Comparison of ENCODE assay signal across 1 cellular context in genomic region chr2:234308814-234309195, GRCh38.
A peak's percentile ranks its signal among the peaks of the same experiment; 100 is the strongest.
TF ChIP-seq lines count a peak whose summit lies in the region.

No MANE protein-coding gene starts in this region.

TF ChIP-seq in GM12878, 131 proteins besides CTCF, POLR2A, EP300 and RAD21 (continued from another document and continues in another):
- TF ChIP-seq ZNF687 (IDR thresholded peaks at IDR 0.05) (no peak), YY1 (IDR thresholded peaks at IDR 0.05; ENCODE audit: low read depth, low read length) (no peak), NRF1 (conservative IDR thresholded peaks at IDR 0.05; ENCODE audit: low read depth, low read length) (no peak), SMC3 (IDR thresholded peaks at IDR 0.05; ENCODE audit: borderline replicate concordance, low read length) (no peak), ATF3 (IDR thresholded peaks at IDR 0.05; ENCODE audit: borderline replicate concordance, extremely low read depth, low read depth, low read length) (no peak), BRCA1 (IDR thresholded peaks at IDR 0.05; ENCODE audit: low read depth, low read length) (no peak), GABPA (IDR thresholded peaks at IDR 0.05; ENCODE audit: low read depth) (no peak), ZNF384 (IDR thresholded peaks at IDR 0.05; ENCODE audit: borderline replicate concordance, low read depth, low read length) (no peak), PRDM15 (CRISPR knock-in tag; IDR thresholded peaks at IDR 0.05) (no peak), CREB1 (IDR thresholded peaks at IDR 0.05; ENCODE audit: low read depth) (0 out of 2 replicates have a peak, but pooled peaks have one; percentile 19), ZBTB33 (IDR thresholded peaks at IDR 0.05) (no peak), SPI1 (IDR thresholded peaks at IDR 0.05; ENCODE audit: borderline replicate concordance, insufficient read depth, low read depth, low read length) (peak; percentile 69; the same call in 1 of the 2 replicates), HDGF (IDR thresholded peaks at IDR 0.05) (no peak), MTA3 (IDR thresholded peaks at IDR 0.05; ENCODE audit: borderline replicate concordance, low read length) (no peak), SUPT20H (IDR thresholded peaks at IDR 0.05; ENCODE audit: borderline replicate concordance, control insufficient read depth, low read depth, low read length) (no peak), NBN (IDR thresholded peaks at IDR 0.05) (0 out of 2 replicates have a peak, but pooled peaks have one; percentile 36), SP1 (IDR thresholded peaks at IDR 0.05; ENCODE audit: low read depth, low read length) (no peak), NR2C1 (IDR thresholded peaks at IDR 0.05) (no peak), CBX3 (IDR thresholded peaks at IDR 0.05; ENCODE audit: borderline replicate concordance, low read depth) (no peak), ZBTB4 (CRISPR knock-in tag; IDR thresholded peaks at IDR 0.05) (no peak), LARP7 (IDR thresholded peaks at IDR 0.05) (no peak), DPF2 (IDR thresholded peaks at IDR 0.05) (no peak), YBX1 (IDR thresholded peaks at IDR 0.05) (no peak), KDM1A (IDR thresholded peaks at IDR 0.05; ENCODE audit: borderline replicate concordance) (no peak), ZNF274 (IDR thresholded peaks at IDR 0.05; ENCODE audit: insufficient read depth, insufficient read length) (no peak), TARDBP (IDR thresholded peaks at IDR 0.05; ENCODE audit: borderline replicate concordance) (no peak), GATAD2B (conservative IDR thresholded peaks at IDR 0.05; ENCODE audit: low read depth) (no peak), POLR2AphosphoS2 (IDR thresholded peaks at IDR 0.05; ENCODE audit: low read depth, low read length) (no peak), SRF (IDR thresholded peaks at IDR 0.05; ENCODE audit: low read depth in 2 of 2, low read length in 2 of 2) (no peak), TCF12 (IDR thresholded peaks at IDR 0.05; ENCODE audit: low read depth, low read length) (no peak), MXI1 (IDR thresholded peaks at IDR 0.05; ENCODE audit: low read depth, low read length) (no peak), STAT1 (conservative IDR thresholded peaks at IDR 0.05) (no peak), FOXM1 (IDR thresholded peaks at IDR 0.05; ENCODE audit: low read depth, low read length) (no peak), NR2C2 (IDR thresholded peaks at IDR 0.05; ENCODE audit: borderline replicate concordance, control insufficient read depth, insufficient read length, low read depth) (no peak), EED (IDR thresholded peaks at IDR 0.05; ENCODE audit: low read depth) (no peak), SMARCA5 (IDR thresholded peaks at IDR 0.05) (no peak), MAX (IDR thresholded peaks at IDR 0.05; ENCODE audit: low read depth, low read length) (no peak), CREM (IDR thresholded peaks at IDR 0.05; ENCODE audit: low read depth) (no peak), PBX3 (IDR thresholded peaks at IDR 0.05; ENCODE audit: insufficient replicate concordance, low read depth, low read length) (peak; percentile 16), NR2F1 (conservative IDR thresholded peaks at IDR 0.05) (no peak), EZH2 (IDR thresholded peaks at IDR 0.05; ENCODE audit: borderline replicate concordance, control insufficient read depth, low read depth, low read length) (no peak), EGR1 (IDR thresholded peaks at IDR 0.05; ENCODE audit: borderline replicate concordance in 1 of 2, low read depth in 2 of 2, low read length in 2 of 2) (no peak), HDAC6 (IDR thresholded peaks at IDR 0.05; ENCODE audit: unreplicated experiment) (no peak), FOS (IDR thresholded peaks at IDR 0.05; ENCODE audit: borderline replicate concordance, extremely low read depth, insufficient read length) (no peak), FOXK2 (IDR thresholded peaks at IDR 0.05) (no peak), MEF2B (IDR thresholded peaks at IDR 0.05; ENCODE audit: partially characterized antibody, poor library complexity, severe bottlenecking) (no peak), ELK1 (IDR thresholded peaks at IDR 0.05; ENCODE audit: low read depth, low read length) (no peak), SIN3A (IDR thresholded peaks at IDR 0.05; ENCODE audit: low read depth, low read length) (no peak), NFYA (IDR thresholded peaks at IDR 0.05; ENCODE audit: borderline replicate concordance, low read depth, low read length) (no peak), ZSCAN29 (IDR thresholded peaks at IDR 0.05) (no peak), CHD1 (IDR thresholded peaks at IDR 0.05; ENCODE audit: low read depth, low read length) (no peak), IKZF2 (IDR thresholded peaks at IDR 0.05) (peak; percentile 82 to 84), ATF2 (IDR thresholded peaks at IDR 0.05; ENCODE audit: low read length) (0 out of 2 replicates have a peak, but pooled peaks have one; percentile 54), MEF2A (IDR thresholded peaks at IDR 0.05; ENCODE audit: insufficient read depth, low read depth, low read length) (no peak)
